In the genomic region with DNA sequence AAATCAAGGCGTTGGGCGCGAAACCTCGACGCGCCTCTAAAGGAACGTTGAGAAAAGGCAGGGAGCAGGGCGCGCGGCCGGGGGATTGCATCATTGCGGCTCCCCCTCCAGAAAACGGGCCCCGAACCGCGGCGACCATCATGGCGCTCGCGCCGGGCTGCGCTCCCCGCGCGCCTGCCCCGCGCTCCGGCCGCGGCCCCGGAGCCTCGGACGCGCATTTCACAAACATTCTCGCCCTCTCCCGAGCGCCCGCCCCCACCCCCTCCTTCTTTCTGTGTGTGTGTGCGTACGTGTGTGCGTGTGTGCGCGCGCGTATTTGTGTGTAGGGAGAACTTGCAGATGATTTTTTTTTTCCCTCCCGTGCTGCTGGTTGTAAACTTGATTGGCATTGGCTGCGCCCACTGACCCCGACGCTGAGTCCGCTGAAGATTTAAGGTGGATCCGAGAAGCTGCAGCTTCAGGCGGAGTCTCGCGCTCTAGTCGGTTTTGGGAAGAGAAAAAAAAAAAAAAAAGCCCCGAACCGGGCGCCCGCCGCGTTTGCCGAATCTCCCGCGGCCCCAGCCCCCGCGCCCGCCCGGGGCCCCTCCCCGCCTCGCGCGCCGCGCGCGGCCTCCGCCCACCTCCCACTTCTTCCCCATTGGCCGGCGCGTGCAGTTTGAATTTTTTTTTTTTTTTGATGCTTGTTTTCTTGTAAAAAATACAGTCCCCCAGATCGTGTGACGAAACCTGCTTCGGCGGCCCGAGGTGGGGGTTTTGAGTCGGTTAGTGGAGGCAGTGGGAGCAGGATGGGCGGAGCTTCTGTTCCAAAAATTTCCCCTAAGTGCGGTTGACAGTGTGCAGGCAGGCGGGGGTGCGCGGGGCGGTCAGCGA, we compare ENCODE assay signal across 8 cellular contexts. TPM values are rescaled to one million over a fixed set of nuclear protein-coding genes. Genes with fewer than 3 reads are reported as not detected.
A peak's percentile ranks its signal among the peaks of the same experiment; 100 is the strongest.
DNase-seq lines count a peak whose midpoint lies in the region; ATAC-seq and TF ChIP-seq lines count a peak whose summit lies in the region.

No MANE protein-coding gene starts in this region.

- TF ChIP-seq CTCF in cardiac muscle cell (IDR thresholded peaks at IDR 0.05; ENCODE audit: low read depth, low read length) (no peak), parathyroid adenoma (IDR thresholded peaks at IDR 0.05) (no peak), tibial nerve (IDR thresholded peaks at IDR 0.05) (peak in 2 of 5 experiments; percentile 52 to 54)

- H3K4me1 ChIP-seq in cardiac muscle cell (ENCODE audit: low read depth) (peaks cover 9% of the 10 kb centered on the region), parathyroid adenoma (no peaks in the 10 kb centered on the region), tibial nerve (peaks cover 0 to 53% (median 30%) of the 10 kb centered on the region in 4 donors)

- H3K27ac ChIP-seq in cardiac muscle cell (peak overlapping the region; percentile 94), parathyroid adenoma (peak overlapping the region; percentile 91), tibial nerve (peak overlapping the region; percentile 96 to 100 (median 100))

- peak overlapping the region; percentile 86 for H2AFZ ChIP-seq in parathyroid adenoma

- peak; percentile 99 for DNase-seq in NCI-H1105 (lab: John Stamatoyannopoulos, UW)
- DNase-seq in SKM-1 treated with dmso at 0.1 percent for 144 hours (lab: John Stamatoyannopoulos, UW; ENCODE audit: unreplicated experiment), result peak; percentile 76
- DNase-seq in activated naive CD8-positive, alpha-beta T cell treated with anti-CD3 and anti-CD28 coated beads, Interleukin-2, amount 50 U/mL, for 16 hours (ENCODE audit: low read depth, low spot score), result peak; percentile 86
- peak; percentile 97 to 100 for DNase-seq in cardiac muscle cell (ENCODE audit: low read depth in 1 of 2, low spot score in 1 of 2)
- peak; percentile 92 to 94 for DNase-seq in tibial nerve (ENCODE audit: low spot score in 2 of 2)

- peak; percentile 71 to 95 for TF ChIP-seq EP300 in tibial nerve (IDR thresholded peaks at IDR 0.05)

- H3K9ac ChIP-seq in parathyroid adenoma, result peak overlapping the region; percentile 70

- H3K27me3 ChIP-seq in cardiac muscle cell (no peaks in the 10 kb centered on the region), parathyroid adenoma (ENCODE audit: control insufficient read depth, insufficient read depth, low read length) (no peaks in the 10 kb centered on the region), tibial nerve (no peaks in the 10 kb centered on the region)

- H3K36me3 ChIP-seq in cardiac muscle cell (peaks cover 21% of the 10 kb centered on the region), parathyroid adenoma (ENCODE audit: control insufficient read depth, insufficient read depth, low read length) (no peaks in the 10 kb centered on the region), tibial nerve (peaks cover 0 to 14% (median 0%) of the 10 kb centered on the region in 3 donors)

- peak overlapping the region; percentile 92 for H3K4me2 ChIP-seq in parathyroid adenoma (ENCODE audit: low read length)

- ATAC-seq in HG02642 (IDR thresholded peaks at IDR 0.05; ENCODE audit: poor library complexity, unreplicated experiment), result peak; percentile 65

- no peaks in the 10 kb centered on the region for H3K9me3 ChIP-seq in cardiac muscle cell (ENCODE audit: low read depth)
- H3K9me3 ChIP-seq in parathyroid adenoma (ENCODE audit: control insufficient read depth, low read length), result no peaks in the 10 kb centered on the region
- H3K9me3 ChIP-seq in tibial nerve, result no peaks in the 10 kb centered on the region

- TF ChIP-seq POLR2A in GM10847 (IDR thresholded peaks at IDR 0.05; ENCODE audit: extremely low read depth, insufficient read length), result peak; percentile 73
- peak; percentile 84 to 92 for TF ChIP-seq POLR2A in tibial nerve (IDR thresholded peaks at IDR 0.05)

- peaks cover 5% of the 10 kb centered on the region for H3K79me2 ChIP-seq in parathyroid adenoma

- peak overlapping the region; percentile 53 for H3K4me3 ChIP-seq in cardiac muscle cell
- peak overlapping the region; percentile 87 for H3K4me3 ChIP-seq in parathyroid adenoma (ENCODE audit: low read depth, low read length)
- peak overlapping the region; percentile 77 to 86 (median 82) for H3K4me3 ChIP-seq in tibial nerve

- 1% methylated on average over 88 to 93 of the region's 93 CpGs for WGBS in tibial nerve, 2 donors

RNA-seq across cellular contexts. Expression of a gene that starts 8.2 kb away (rescaled TPM):
- total RNA-seq in cardiac muscle cell, result 63.9 and 90.4 TPM in 2 replicates
- 5.8 and 15.2 TPM in 2 replicates for polyA plus RNA-seq in cardiac muscle cell
- 100 to 1,000 TPM in 3 of 4 donors, 10 to 100 TPM in 1; 77.4 to 142 (median 114) TPM for total RNA-seq in tibial nerve

RNA-seq across cellular contexts. Expression of a gene that starts 29.3 kb away (rescaled TPM):
- total RNA-seq in cardiac muscle cell (1.0 and 1.6 TPM in 2 replicates), tibial nerve (1 to 10 TPM in 1 of 4 donors, not detected in 3; 1.3 TPM)
- polyA plus RNA-seq in cardiac muscle cell, result 1.6 and 3.4 TPM in 2 replicates

Comparison
In these comparisons a context has a peak if more than half of its experiments do, and no peak if none do; other contexts are left out.
1. Peak in every context shown above with its lines: DNase-seq, ATAC-seq, H3K4me3 ChIP-seq and H3K27ac ChIP-seq.